In the genomic region with DNA sequence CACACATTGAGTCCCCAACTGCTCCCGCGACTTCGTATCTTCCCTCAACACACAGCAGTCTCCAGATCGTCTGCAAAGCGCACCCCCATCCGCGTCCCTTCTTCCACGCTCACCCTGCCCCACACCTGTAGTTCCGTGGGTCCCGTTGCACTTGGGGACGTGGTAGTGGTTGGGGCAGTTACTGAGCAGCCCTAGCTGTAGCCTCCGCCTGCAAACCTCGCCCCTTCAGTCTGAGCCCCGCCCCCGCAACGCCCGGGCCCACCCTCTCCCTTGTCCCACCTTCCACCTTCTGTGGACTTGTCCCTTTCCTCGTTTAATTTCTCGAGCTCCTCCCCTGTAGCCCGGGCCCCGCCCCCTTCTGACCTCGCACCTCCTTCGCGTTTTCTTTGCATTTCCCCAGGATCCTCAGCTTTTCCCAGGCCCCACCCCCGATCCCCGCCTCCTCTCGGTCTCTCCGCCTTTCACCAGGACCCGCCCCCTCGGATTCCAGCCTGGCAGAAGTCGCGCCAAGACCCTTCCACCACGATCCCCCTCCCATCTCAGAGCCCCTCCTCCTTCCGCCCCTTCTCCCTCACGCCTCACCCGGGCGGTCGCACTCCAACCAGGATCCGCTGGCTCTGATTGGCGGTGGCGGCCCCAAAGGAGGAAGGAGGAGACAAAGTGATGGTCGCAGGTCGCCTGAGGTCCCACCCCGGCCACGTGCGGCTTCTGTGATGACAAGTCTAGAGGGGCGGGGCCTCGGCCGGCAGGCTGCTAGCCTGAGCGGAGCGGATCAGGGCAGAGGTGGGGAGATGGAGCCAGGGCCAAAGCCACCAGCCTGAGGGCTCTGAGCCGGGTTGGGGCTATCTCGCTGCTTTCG, we compare ENCODE assay signal across 1 cellular context.
A peak's percentile ranks its signal among the peaks of the same experiment; 100 is the strongest.
TF ChIP-seq lines count a peak whose summit lies in the region.

A gene with protein sequence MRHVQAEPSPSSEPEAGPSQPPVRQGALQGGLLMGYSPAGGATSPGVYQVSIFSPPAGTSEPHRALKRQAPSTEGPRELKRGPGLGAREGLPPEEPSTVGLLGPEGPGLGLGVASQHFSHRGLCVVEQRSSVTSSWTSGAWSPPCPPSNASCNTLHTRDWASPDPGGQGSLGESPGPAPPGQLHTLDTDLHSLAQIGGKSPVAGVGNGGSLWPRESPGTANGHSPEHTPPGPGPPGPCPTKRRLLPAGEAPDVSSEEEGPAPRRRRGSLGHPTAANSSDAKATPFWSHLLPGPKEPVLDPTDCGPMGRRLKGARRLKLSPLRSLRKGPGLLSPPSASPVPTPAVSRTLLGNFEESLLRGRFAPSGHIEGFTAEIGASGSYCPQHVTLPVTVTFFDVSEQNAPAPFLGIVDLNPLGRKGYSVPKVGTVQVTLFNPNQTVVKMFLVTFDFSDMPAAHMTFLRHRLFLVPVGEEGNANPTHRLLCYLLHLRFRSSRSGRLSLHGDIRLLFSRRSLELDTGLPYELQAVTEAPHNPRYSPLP (minus strand): TSS at position 183 of the 859 bp plus-strand sequence. CDS start 7,588 bp downstream, outside the sequence.

TF ChIP-seq in HepG2, 621 proteins besides CTCF, POLR2A, EP300 and RAD21 (continued from another document and continues in another):
- TF ChIP-seq, protein P1, sequence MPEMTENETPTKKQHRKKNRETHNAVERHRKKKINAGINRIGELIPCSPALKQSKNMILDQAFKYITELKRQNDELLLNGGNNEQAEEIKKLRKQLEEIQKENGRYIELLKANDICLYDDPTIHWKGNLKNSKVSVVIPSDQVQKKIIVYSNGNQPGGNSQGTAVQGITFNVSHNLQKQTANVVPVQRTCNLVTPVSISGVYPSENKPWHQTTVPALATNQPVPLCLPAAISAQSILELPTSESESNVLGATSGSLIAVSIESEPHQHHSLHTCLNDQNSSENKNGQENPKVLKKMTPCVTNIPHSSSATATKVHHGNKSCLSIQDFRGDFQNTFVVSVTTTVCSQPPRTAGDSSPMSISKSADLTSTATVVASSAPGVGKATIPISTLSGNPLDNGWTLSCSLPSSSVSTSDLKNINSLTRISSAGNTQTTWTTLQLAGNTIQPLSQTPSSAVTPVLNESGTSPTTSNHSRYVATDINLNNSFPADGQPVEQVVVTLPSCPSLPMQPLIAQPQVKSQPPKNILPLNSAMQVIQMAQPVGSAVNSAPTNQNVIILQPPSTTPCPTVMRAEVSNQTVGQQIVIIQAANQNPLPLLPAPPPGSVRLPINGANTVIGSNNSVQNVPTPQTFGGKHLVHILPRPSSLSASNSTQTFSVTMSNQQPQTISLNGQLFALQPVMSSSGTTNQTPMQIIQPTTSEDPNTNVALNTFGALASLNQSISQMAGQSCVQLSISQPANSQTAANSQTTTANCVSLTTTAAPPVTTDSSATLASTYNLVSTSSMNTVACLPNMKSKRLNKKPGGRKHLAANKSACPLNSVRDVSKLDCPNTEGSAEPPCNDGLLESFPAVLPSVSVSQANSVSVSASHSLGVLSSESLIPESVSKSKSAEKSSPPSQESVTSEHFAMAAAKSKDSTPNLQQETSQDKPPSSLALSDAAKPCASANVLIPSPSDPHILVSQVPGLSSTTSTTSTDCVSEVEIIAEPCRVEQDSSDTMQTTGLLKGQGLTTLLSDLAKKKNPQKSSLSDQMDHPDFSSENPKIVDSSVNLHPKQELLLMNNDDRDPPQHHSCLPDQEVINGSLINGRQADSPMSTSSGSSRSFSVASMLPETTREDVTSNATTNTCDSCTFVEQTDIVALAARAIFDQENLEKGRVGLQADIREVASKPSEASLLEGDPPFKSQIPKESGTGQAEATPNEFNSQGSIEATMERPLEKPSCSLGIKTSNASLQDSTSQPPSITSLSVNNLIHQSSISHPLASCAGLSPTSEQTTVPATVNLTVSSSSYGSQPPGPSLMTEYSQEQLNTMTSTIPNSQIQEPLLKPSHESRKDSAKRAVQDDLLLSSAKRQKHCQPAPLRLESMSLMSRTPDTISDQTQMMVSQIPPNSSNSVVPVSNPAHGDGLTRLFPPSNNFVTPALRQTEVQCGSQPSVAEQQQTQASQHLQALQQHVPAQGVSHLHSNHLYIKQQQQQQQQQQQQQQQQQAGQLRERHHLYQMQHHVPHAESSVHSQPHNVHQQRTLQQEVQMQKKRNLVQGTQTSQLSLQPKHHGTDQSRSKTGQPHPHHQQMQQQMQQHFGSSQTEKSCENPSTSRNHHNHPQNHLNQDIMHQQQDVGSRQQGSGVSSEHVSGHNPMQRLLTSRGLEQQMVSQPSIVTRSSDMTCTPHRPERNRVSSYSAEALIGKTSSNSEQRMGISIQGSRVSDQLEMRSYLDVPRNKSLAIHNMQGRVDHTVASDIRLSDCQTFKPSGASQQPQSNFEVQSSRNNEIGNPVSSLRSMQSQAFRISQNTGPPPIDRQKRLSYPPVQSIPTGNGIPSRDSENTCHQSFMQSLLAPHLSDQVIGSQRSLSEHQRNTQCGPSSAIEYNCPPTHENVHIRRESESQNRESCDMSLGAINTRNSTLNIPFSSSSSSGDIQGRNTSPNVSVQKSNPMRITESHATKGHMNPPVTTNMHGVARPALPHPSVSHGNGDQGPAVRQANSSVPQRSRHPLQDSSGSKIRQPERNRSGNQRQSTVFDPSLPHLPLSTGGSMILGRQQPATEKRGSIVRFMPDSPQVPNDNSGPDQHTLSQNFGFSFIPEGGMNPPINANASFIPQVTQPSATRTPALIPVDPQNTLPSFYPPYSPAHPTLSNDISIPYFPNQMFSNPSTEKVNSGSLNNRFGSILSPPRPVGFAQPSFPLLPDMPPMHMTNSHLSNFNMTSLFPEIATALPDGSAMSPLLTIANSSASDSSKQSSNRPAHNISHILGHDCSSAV (CRISPR knock-in tag; IDR thresholded peaks at IDR 0.05; ENCODE audit: borderline replicate concordance), result no peak
- TF ChIP-seq ZNF382 (CRISPR knock-in tag; IDR thresholded peaks at IDR 0.05; ENCODE audit: borderline replicate concordance) (no peak), CREM (IDR thresholded peaks at IDR 0.05) (no peak), CREM (CRISPR knock-in tag; IDR thresholded peaks at IDR 0.05) (no peak), TBX2 (CRISPR knock-in tag; IDR thresholded peaks at IDR 0.05; ENCODE audit: borderline replicate concordance) (peak; percentile 72), SOX6 (IDR thresholded peaks at IDR 0.05) (no peak), SOX6 (CRISPR knock-in tag; IDR thresholded peaks at IDR 0.05) (peak; percentile 22; the same call in 1 of the 2 replicates), ZNF83 (CRISPR knock-in tag; IDR thresholded peaks at IDR 0.05; ENCODE audit: borderline replicate concordance) (no peak), ARNTL (CRISPR knock-in tag; IDR thresholded peaks at IDR 0.05) (peak; percentile 95), KMT2A (CRISPR knock-in tag; IDR thresholded peaks at IDR 0.05) (no peak), ZSCAN22 (CRISPR knock-in tag; IDR thresholded peaks at IDR 0.05) (no peak), GLI4 (CRISPR knock-in tag; IDR thresholded peaks at IDR 0.05; ENCODE audit: borderline replicate concordance) (no peak), HDAC2 (CRISPR knock-in tag; IDR thresholded peaks at IDR 0.05) (peak; percentile 31; the same call in 1 of the 2 replicates), PCBP1 (IDR thresholded peaks at IDR 0.05; ENCODE audit: borderline replicate concordance, low read depth, low read length) (no peak)
- TF ChIP-seq, protein P2, sequence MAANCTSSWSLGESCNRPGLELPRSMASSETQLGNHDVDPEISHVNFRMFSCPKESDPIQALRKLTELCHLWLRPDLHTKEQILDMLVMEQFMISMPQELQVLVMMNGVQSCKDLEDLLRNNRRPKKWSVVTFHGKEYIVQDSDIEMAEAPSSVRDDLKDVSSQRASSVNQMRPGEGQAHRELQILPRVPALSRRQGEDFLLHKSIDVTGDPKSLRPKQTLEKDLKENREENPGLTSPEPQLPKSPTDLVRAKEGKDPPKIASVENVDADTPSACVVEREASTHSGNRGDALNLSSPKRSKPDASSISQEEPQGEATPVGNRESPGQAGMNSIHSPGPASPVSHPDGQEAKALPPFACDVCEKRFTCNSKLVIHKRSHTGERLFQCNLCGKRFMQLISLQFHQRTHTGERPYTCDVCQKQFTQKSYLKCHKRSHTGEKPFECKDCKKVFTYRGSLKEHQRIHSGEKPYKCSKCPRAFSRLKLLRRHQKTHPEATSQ (CRISPR knock-in tag; IDR thresholded peaks at IDR 0.05; ENCODE audit: borderline replicate concordance), result no peak
- TF ChIP-seq, protein P3, sequence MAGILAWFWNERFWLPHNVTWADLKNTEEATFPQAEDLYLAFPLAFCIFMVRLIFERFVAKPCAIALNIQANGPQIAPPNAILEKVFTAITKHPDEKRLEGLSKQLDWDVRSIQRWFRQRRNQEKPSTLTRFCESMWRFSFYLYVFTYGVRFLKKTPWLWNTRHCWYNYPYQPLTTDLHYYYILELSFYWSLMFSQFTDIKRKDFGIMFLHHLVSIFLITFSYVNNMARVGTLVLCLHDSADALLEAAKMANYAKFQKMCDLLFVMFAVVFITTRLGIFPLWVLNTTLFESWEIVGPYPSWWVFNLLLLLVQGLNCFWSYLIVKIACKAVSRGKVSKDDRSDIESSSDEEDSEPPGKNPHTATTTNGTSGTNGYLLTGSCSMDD (CRISPR knock-in tag; IDR thresholded peaks at IDR 0.05), result no peak
- TF ChIP-seq, protein P4, sequence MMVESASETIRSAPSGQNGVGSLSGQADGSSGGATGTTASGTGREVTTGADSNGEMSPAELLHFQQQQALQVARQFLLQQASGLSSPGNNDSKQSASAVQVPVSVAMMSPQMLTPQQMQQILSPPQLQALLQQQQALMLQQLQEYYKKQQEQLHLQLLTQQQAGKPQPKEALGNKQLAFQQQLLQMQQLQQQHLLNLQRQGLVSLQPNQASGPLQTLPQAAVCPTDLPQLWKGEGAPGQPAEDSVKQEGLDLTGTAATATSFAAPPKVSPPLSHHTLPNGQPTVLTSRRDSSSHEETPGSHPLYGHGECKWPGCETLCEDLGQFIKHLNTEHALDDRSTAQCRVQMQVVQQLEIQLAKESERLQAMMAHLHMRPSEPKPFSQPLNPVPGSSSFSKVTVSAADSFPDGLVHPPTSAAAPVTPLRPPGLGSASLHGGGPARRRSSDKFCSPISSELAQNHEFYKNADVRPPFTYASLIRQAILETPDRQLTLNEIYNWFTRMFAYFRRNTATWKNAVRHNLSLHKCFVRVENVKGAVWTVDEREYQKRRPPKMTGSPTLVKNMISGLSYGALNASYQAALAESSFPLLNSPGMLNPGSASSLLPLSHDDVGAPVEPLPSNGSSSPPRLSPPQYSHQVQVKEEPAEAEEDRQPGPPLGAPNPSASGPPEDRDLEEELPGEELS (CRISPR knock-in tag; IDR thresholded peaks at IDR 0.05), result no peak
- TF ChIP-seq, protein P5, sequence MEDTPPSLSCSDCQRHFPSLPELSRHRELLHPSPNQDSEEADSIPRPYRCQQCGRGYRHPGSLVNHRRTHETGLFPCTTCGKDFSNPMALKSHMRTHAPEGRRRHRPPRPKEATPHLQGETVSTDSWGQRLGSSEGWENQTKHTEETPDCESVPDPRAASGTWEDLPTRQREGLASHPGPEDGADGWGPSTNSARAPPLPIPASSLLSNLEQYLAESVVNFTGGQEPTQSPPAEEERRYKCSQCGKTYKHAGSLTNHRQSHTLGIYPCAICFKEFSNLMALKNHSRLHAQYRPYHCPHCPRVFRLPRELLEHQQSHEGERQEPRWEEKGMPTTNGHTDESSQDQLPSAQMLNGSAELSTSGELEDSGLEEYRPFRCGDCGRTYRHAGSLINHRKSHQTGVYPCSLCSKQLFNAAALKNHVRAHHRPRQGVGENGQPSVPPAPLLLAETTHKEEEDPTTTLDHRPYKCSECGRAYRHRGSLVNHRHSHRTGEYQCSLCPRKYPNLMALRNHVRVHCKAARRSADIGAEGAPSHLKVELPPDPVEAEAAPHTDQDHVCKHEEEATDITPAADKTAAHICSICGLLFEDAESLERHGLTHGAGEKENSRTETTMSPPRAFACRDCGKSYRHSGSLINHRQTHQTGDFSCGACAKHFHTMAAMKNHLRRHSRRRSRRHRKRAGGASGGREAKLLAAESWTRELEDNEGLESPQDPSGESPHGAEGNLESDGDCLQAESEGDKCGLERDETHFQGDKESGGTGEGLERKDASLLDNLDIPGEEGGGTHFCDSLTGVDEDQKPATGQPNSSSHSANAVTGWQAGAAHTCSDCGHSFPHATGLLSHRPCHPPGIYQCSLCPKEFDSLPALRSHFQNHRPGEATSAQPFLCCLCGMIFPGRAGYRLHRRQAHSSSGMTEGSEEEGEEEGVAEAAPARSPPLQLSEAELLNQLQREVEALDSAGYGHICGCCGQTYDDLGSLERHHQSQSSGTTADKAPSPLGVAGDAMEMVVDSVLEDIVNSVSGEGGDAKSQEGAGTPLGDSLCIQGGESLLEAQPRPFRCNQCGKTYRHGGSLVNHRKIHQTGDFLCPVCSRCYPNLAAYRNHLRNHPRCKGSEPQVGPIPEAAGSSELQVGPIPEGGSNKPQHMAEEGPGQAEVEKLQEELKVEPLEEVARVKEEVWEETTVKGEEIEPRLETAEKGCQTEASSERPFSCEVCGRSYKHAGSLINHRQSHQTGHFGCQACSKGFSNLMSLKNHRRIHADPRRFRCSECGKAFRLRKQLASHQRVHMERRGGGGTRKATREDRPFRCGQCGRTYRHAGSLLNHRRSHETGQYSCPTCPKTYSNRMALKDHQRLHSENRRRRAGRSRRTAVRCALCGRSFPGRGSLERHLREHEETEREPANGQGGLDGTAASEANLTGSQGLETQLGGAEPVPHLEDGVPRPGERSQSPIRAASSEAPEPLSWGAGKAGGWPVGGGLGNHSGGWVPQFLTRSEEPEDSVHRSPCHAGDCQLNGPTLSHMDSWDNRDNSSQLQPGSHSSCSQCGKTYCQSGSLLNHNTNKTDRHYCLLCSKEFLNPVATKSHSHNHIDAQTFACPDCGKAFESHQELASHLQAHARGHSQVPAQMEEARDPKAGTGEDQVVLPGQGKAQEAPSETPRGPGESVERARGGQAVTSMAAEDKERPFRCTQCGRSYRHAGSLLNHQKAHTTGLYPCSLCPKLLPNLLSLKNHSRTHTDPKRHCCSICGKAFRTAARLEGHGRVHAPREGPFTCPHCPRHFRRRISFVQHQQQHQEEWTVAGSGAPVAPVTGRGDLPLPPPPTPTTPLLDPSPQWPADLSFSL (CRISPR knock-in tag; IDR thresholded peaks at IDR 0.05), result no peak
- TF ChIP-seq, protein P6, sequence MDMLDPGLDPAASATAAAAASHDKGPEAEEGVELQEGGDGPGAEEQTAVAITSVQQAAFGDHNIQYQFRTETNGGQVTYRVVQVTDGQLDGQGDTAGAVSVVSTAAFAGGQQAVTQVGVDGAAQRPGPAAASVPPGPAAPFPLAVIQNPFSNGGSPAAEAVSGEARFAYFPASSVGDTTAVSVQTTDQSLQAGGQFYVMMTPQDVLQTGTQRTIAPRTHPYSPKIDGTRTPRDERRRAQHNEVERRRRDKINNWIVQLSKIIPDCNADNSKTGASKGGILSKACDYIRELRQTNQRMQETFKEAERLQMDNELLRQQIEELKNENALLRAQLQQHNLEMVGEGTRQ (IDR thresholded peaks at IDR 0.05; ENCODE audit: low read depth, low read length), result peak; percentile 51; the same call in 1 of the 2 replicates
- TF ChIP-seq, protein P6 (CRISPR knock-in tag; IDR thresholded peaks at IDR 0.05; ENCODE audit: borderline replicate concordance), result peak; percentile 79; the same call in 1 of the 2 replicates
